10 cellular contexts compared by ENCODE assay signal in genomic region chr15:29356807-29357206, GRCh38.
"Had no signal": no experiment of that assay in that cellular context is flagged by ENCODE, and none has a peak within 500 bp of the region (broad histone marks: within the 10 kb centered on the region; RNA-seq: fewer than 3 reads in every experiment).

No MANE protein-coding gene starts in this region.

- H3K27ac ChIP-seq: GM23248 had no signal

- H3K36me3 ChIP-seq: HAP-1 had no signal

- DNase-seq: GM23248, GOT3, H7, H9, HCEC 1CT, HFFc6 had no signal

- H3K4me2 ChIP-seq: GM23338 had no signal

- H3K4me1 ChIP-seq: HAP-1 had no signal

- H2AFZ ChIP-seq: GM23248, GM23338 had no signal

- FAIRE-seq: H1, H54 had no signal

- H3K4me3 ChIP-seq: GM23248, GM23338, HAP-1 had no signal

- H3K9me3 ChIP-seq: HAP-1 had no signal
